ENCODE assay signal across 32 cellular contexts in the genomic region with DNA sequence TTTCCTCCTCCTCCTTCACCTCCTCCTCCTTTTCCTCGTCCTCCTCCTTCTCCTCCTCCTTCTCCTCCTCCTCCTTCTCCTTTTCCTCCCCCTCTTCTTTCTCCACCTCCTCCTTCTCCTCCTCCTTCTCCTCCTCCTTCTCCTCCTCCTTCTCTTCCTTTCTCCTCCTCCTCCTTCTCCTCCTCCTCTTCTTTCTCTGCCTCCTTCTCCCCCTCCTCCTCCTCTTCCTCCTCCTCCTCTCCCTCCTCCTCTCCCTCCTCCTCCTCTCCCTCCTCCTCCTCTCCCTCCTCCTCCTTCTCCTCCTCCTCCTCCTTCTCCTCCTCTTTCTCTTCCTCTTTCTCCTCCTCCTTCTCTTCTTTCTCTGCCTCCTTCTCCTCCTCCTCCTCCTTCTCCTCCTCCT.
"Had no signal": no experiment of that assay in that cellular context is flagged by ENCODE, and none has a peak within 500 bp of the region (broad histone marks: within the 10 kb centered on the region; RNA-seq: fewer than 3 reads in every experiment).

No MANE protein-coding gene starts in this region.

- H3K27me3 ChIP-seq: ascending aorta, body of pancreas had no signal

- H3K9me3 ChIP-seq: adrenal gland, ascending aorta, body of pancreas, breast epithelium had no signal

- H3K4me3 ChIP-seq: adrenal gland, ascending aorta, body of pancreas, breast epithelium, cardiac muscle cell had no signal

- H3K4me1 ChIP-seq: adrenal gland, ascending aorta, body of pancreas, breast epithelium had no signal

- DNase-seq: activated effector memory CD4-positive, alpha-beta T cell treated with anti-CD3 and anti-CD28 coated beads, Interleukin-2, amount 50 U/mL, for 16 hours; activated effector memory CD4-positive, alpha-beta T cell treated with Interleukin-2 at 50 U/mL for 16 hours; activated gamma-delta T cell; activated gamma-delta T cell treated with Interleukin-2 at 50 U/mL for 16 hours; activated naive CD4-positive, alpha-beta T cell; activated naive CD4-positive, alpha-beta T cell treated with anti-CD3 and anti-CD28 coated beads for 36 hours; activated naive CD4-positive, alpha-beta T cell treated with anti-CD3 and anti-CD28 coated beads, Interleukin-2, amount 10 ng/mL, durations not matched to agents 7 days and 5 days; activated naive CD4-positive, alpha-beta T cell treated with anti-CD3 and anti-CD28 coated beads, Interleukin-2, amount 50 U/mL, for 16 hours; activated naive CD4-positive, alpha-beta T cell treated with Interleukin-2 at 50 U/mL for 16 hours; activated naive CD8-positive, alpha-beta T cell treated with anti-CD3 and anti-CD28 coated beads for 36 hours; activated naive CD8-positive, alpha-beta T cell treated with anti-CD3 and anti-CD28 coated beads, Interleukin-2, amount 10 ng/mL, durations not matched to agents 7 days and 5 days; activated naive CD8-positive, alpha-beta T cell treated with anti-CD3 and anti-CD28 coated beads, Interleukin-2, amount 50 U/mL, for 24 hours; activated T-cell treated with anti-CD3 and anti-CD28 coated beads, Interleukin-2, amount 50 U/mL, for 4 hours; activated T-cell treated with anti-CD3 and anti-CD28 coated beads, Interleukin-2, amount 50 U/mL, for 48 hours; activated T-cell treated with anti-CD3 and anti-CD28 coated beads, Interleukin-2, amount 50 U/mL, for 72 hours; adrenal gland; amniotic stem cell; amygdala; anterior cingulate cortex; aorta; body of pancreas; brain microvascular endothelial cell; caudate nucleus; central memory CD4-positive, alpha-beta T cell; cerebellar nuclear complex had no signal

- H3K27ac ChIP-seq: adrenal gland, ascending aorta, body of pancreas, brain microvascular endothelial cell, breast epithelium, cardiac muscle cell had no signal

- ATAC-seq: activated naive CD4-positive, alpha-beta T cell treated with anti-CD3 and anti-CD28 coated beads, Interleukin-2, amount 50 U/mL, for 72 hours; activated naive CD8-positive, alpha-beta T cell treated with anti-CD3 and anti-CD28 coated beads, Interleukin-2, amount 50 U/mL, for 24 hours; activated T-cell treated with anti-CD3 and anti-CD28 coated beads, Interleukin-2, amount 50 U/mL, for 4 hours; activated T-cell treated with anti-CD3 and anti-CD28 coated beads, Interleukin-2, amount 50 U/mL, for 72 hours; activated T-helper 17 cell treated with anti-CD3 and anti-CD28 coated beads, Interleukin-2, amount 50 U/mL, for 72 hours; body of pancreas had no signal

- H3K36me3 ChIP-seq: adrenal gland, ascending aorta, brain microvascular endothelial cell, breast epithelium, cardiac muscle cell had no signal

- FAIRE-seq: astrocyte, bronchial epithelial cell had no signal
